ENCODE assay signal across 8 cellular contexts in genomic region chr20:35615667-35616464, GRCh38. TPM values are rescaled to one million over a fixed set of nuclear protein-coding genes. Genes with fewer than 3 reads are reported as not detected.
DNase-seq lines count a peak whose midpoint lies in the region; ATAC-seq, FAIRE-seq and TF ChIP-seq lines count a peak whose summit lies in the region.

Gene SPAG4, plus strand, starts transcription at chr20:35615829. Its CDS starts 175 bp downstream, at chr20:35616004.

- DNase-seq in DND-41 (peak; percentile 100), GOT3 (lab: John Stamatoyannopoulos, UW) (peak; percentile 98), SHP77 treated with DMSO at 0.1 percent for 48 hours (lab: John Stamatoyannopoulos, UW) (peak; percentile 97), frontal cortex (ENCODE audit: low spot score in 2 of 2) (peak; percentile 92 to 96), non-pigmented ciliary epithelial cell (ENCODE audit: low read depth) (peak; percentile 98), substantia nigra (lab: John Stamatoyannopoulos, UW) (peak; percentile 45 to 97 (median 89))
- peak; percentile 94 to 100 (median 99) for DNase-seq in activated naive CD4-positive, alpha-beta T cell (lab: John Stamatoyannopoulos, UW)

- H3K4me1 ChIP-seq in DND-41 (ENCODE audit: insufficient read depth, low read length) (peaks cover 38% of the 10 kb centered on the region), Loucy (ENCODE audit: insufficient read depth, low read length, poor library complexity, severe bottlenecking) (peaks cover 28% of the 10 kb centered on the region)

- no peak for FAIRE-seq in frontal cortex (lab: Jason Lieb, UNC)

- H3K9me3 ChIP-seq in DND-41 (ENCODE audit: insufficient read depth, low read length, severe bottlenecking) (no peaks in the 10 kb centered on the region), Loucy (ENCODE audit: insufficient read depth, low read depth, low read length) (no peaks in the 10 kb centered on the region)

- H3K4me2 ChIP-seq in DND-41 (ENCODE audit: insufficient read depth, low read length): peak within 1 kb of the TSS; percentile 94
- peak within 1 kb of the TSS; percentile 96 for H3K4me2 ChIP-seq in Loucy (ENCODE audit: low read depth, low read length, poor library complexity, severe bottlenecking)

- peak within 1 kb of the TSS; percentile 89 for H3K27ac ChIP-seq in DND-41 (ENCODE audit: low read length)
- peak within 1 kb of the TSS; percentile 55 for H3K27ac ChIP-seq in substantia nigra (ENCODE audit: low read depth, low read length, poor library complexity, severe bottlenecking)

- peak; percentile 86 for ATAC-seq in DND-41 (ENCODE audit: insufficient read depth, low read depth)

- no peaks in the 10 kb centered on the region for H3K27me3 ChIP-seq in DND-41 (ENCODE audit: insufficient read depth, low read length, poor library complexity)
- H3K27me3 ChIP-seq in Loucy (ENCODE audit: insufficient read depth, low read length, poor library complexity, severe bottlenecking): no peaks in the 10 kb centered on the region

- peak within 1 kb of the TSS; percentile 84 for H3K9ac ChIP-seq in DND-41 (ENCODE audit: low read depth, low read length)
- H3K9ac ChIP-seq in Loucy (ENCODE audit: low read depth, low read length, poor library complexity, severe bottlenecking): peak within 1 kb of the TSS; percentile 78

- no peaks in the 10 kb centered on the region for H3K9me2 ChIP-seq in Loucy (replicated peaks; ENCODE audit: low read depth, low read length)

- H3K36me3 ChIP-seq in DND-41 (ENCODE audit: insufficient read depth, low read length): no peaks in the 10 kb centered on the region
- H3K36me3 ChIP-seq in Loucy (ENCODE audit: insufficient read depth, low read length): no peaks in the 10 kb centered on the region

- no peak for TF ChIP-seq CTCF in DND-41 (IDR thresholded peaks at IDR 0.05; ENCODE audit: borderline replicate concordance, extremely low read depth, low read length, poor library complexity, severe bottlenecking)
- no peak for TF ChIP-seq CTCF in Loucy (conservative IDR thresholded peaks at IDR 0.05; ENCODE audit: low read length)

- 0 out of 2 replicates have a peak, but pooled peaks cover 2% of the 10 kb centered on the region for H3F3A ChIP-seq in Loucy (ENCODE audit: low read depth)

- H4K20me1 ChIP-seq in DND-41 (ENCODE audit: insufficient read depth, low read length) (no peaks in the 10 kb centered on the region), Loucy (ENCODE audit: insufficient read depth, low read length, poor library complexity, severe bottlenecking) (no peaks in the 10 kb centered on the region)

- H3K79me2 ChIP-seq in DND-41 (ENCODE audit: insufficient read depth, low read length): no peaks in the 10 kb centered on the region
- H3K79me2 ChIP-seq in Loucy (ENCODE audit: insufficient read depth, low read length): no peaks in the 10 kb centered on the region

- H2AFZ ChIP-seq in DND-41 (ENCODE audit: low read depth, low read length): peak within 1 kb of the TSS; percentile 90
- peak within 1 kb of the TSS; percentile 96 for H2AFZ ChIP-seq in Loucy (ENCODE audit: low read length)

- H3K4me3 ChIP-seq in DND-41 (ENCODE audit: low read depth in 1 of 2, low read length in 2 of 2): peak within 1 kb of the TSS; percentile 37 to 65; a peak in 3 of 4 replicates
- peak within 1 kb of the TSS; percentile 81 for H3K4me3 ChIP-seq in Loucy (ENCODE audit: low read length, poor library complexity, severe bottlenecking)

RNA-seq across cellular contexts. Expression of gene SPAG4, which starts in this region (rescaled TPM):
- 0.82 TPM for total RNA-seq in frontal cortex

Comparison
In these comparisons a context has a peak if more than half of its experiments do, and no peak if none do; other contexts are left out.
1. Peak in every context shown above with its lines: DNase-seq, ATAC-seq, H3K4me3 ChIP-seq and H3K27ac ChIP-seq.
2. Peak in DNase-seq in frontal cortex; RNA of the gene not detected or under 1 TPM.